ENCODE assay signal across 20 cellular contexts in the genomic region with DNA sequence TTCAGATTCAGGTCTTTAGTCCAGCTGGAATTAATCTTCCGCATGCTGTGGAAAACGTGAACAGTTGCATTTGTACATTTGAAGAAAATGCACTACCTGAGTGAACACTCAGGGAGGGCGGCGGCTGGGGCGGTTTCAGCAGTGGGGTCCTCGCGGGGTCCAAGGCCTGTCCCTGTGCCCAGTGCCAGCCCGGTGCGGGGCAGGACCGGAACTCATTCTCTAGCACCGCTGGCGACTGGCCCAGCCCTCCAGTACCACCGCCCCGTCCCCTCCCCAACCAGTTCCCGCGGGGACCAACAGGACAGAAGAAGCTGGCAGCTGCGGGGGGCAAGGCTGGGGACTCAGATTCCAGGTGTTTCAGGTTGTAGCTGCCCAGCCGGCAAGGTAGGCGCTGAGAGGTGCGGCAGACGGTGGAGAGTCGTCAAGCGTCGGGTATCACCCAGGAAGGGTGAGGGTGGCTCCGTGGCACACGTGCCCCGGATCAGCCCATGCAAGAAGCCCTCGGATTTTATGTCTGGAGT.
"Had no signal": no experiment of that assay in that cellular context is flagged by ENCODE, and none has a peak within 500 bp of the region (broad histone marks: within the 10 kb centered on the region; RNA-seq: fewer than 3 reads in every experiment).

No MANE protein-coding gene starts in this region.

- DNase-seq: cerebellar nuclear complex; dermis blood vessel endothelial cell; dorsolateral prefrontal cortex; effector CD4-positive, alpha-beta T cell; effector memory CD4-positive, alpha-beta T cell; esophagus squamous epithelium; foreskin fibroblast; foreskin melanocyte; gastrocnemius medialis; glutamatergic neuron; head of caudate nucleus; heart right ventricle; hippocampal formation; left cardiac atrium; left ventricle myocardium superior; lower lobe of right lung; mesenchymal stem cell; midbrain had no signal

- H3K4me3 ChIP-seq: coronary artery, dorsolateral prefrontal cortex, esophagus squamous epithelium, gastrocnemius medialis, heart right ventricle, left lung, lower lobe of right lung had no signal

- H3K27ac ChIP-seq: coronary artery, dorsolateral prefrontal cortex, esophagus squamous epithelium, gastrocnemius medialis, heart right ventricle, left lung, lower lobe of right lung had no signal

- ATAC-seq: gastrocnemius medialis, heart right ventricle, left cardiac atrium, left lung, left ventricle myocardium superior, lower lobe of right lung had no signal

- H3K9me3 ChIP-seq: esophagus squamous epithelium, gastrocnemius medialis, lower lobe of right lung had no signal

- H3K36me3 ChIP-seq: esophagus squamous epithelium, gastrocnemius medialis, heart right ventricle, left lung, lower lobe of right lung had no signal

- H3K4me1 ChIP-seq: esophagus squamous epithelium, gastrocnemius medialis, heart right ventricle, left lung, lower lobe of right lung had no signal
